15 cellular contexts compared by ENCODE assay signal in genomic region chr1:59353453-59353852, GRCh38.
"Had no signal": no experiment of that assay in that cellular context is flagged by ENCODE, and none has a peak within 500 bp of the region (broad histone marks: within the 10 kb centered on the region; RNA-seq: fewer than 3 reads in every experiment).

No MANE protein-coding gene starts in this region.

- DNase-seq: effector memory CD8-positive, alpha-beta T cell; foreskin fibroblast; kidney glomerular epithelial cell; mesendoderm; naive B cell; nephron progenitor cell; right lobe of liver; spleen; stimulated activated CD4-positive, alpha-beta T cell treated with anti-CD3 and anti-CD28 coated beads, Interleukin-15, amount 100 ng/mL, for 24 hours; stimulated activated CD4-positive, alpha-beta T cell treated with anti-CD3 and anti-CD28 coated beads, Interleukin-1b, Interleukin-23, amount 100 ng/mL, for 48 hours; stimulated activated CD4-positive, alpha-beta T cell treated with anti-CD3 and anti-CD28 coated beads, Interleukin-4, amount 100 ng/mL, for 24 hours; stimulated activated naive CD4-positive, alpha-beta T cell treated with Interleukin-2 at 50 U/mL for 16 hours; tibial artery; upper lobe of left lung had no signal

- H3K27ac Mint-ChIP-seq: effector memory CD8-positive, alpha-beta T cell; nephron progenitor cell had no signal

- ATAC-seq: effector memory CD8-positive, alpha-beta T cell; gastroesophageal sphincter; right lobe of liver had no signal

- H3K4me3 Mint-ChIP-seq: effector memory CD8-positive, alpha-beta T cell; naive B cell; nephron progenitor cell had no signal

- H3K9me3 Mint-ChIP-seq: effector memory CD8-positive, alpha-beta T cell; naive B cell; nephron progenitor cell had no signal

- H3K27me3 Mint-ChIP-seq: effector memory CD8-positive, alpha-beta T cell; naive B cell had no signal
